Comparison of ENCODE assay signal across 34 cellular contexts in genomic region chr2:98093611-98094010, GRCh38. TPM values are rescaled to one million over a fixed set of nuclear protein-coding genes. Genes with fewer than 3 reads are reported as not detected.
"Had no signal": no experiment of that assay in that cellular context is flagged by ENCODE, and none has a peak within 500 bp of the region (broad histone marks: within the 10 kb centered on the region; RNA-seq: fewer than 3 reads in every experiment).

No MANE protein-coding gene starts in this region.

- DNase-seq: activated CD4-positive, alpha-beta memory T cell treated with anti-CD3 and anti-CD28 coated beads for 36 hours; activated CD4-positive, alpha-beta T cell treated with anti-CD3 and anti-CD28 coated beads for 36 hours; activated CD4-positive, alpha-beta T cell treated with anti-CD3 and anti-CD28 coated beads, Interleukin-2, amount 10 ng/mL, durations not matched to agents 24 days and 14 days; activated CD4-positive, CD25-positive, alpha-beta regulatory T cell; activated CD4-positive, CD25-positive, alpha-beta regulatory T cell treated with anti-CD3 and anti-CD28 coated beads, Interleukin-2, amount 50 U/mL, for 72 hours; activated CD8-positive, alpha-beta memory T cell treated with anti-CD3 and anti-CD28 coated beads, Interleukin-2, amount 10 ng/mL, durations not matched to agents 7 days and 5 days; activated CD8-positive, alpha-beta memory T cell treated with anti-CD3 and anti-CD28 coated beads, Interleukin-2, amount 50 U/mL, for 4 hours; activated CD8-positive, alpha-beta T cell treated with anti-CD3 and anti-CD28 coated beads, Interleukin-2, amount 10 ng/mL, durations not matched to agents 7 days and 5 days; activated effector memory CD4-positive, alpha-beta T cell treated with anti-CD3 and anti-CD28 coated beads, Interleukin-2, amount 50 U/mL, for 16 hours; activated naive CD4-positive, alpha-beta T cell treated with anti-CD3 and anti-CD28 coated beads for 36 hours; activated naive CD8-positive, alpha-beta T cell treated with anti-CD3 and anti-CD28 coated beads for 36 hours; activated naive CD8-positive, alpha-beta T cell treated with anti-CD3 and anti-CD28 coated beads, Interleukin-2, amount 50 U/mL, for 24 hours; activated T-cell treated with anti-CD3 and anti-CD28 coated beads, Interleukin-2, amount 50 U/mL, for 1 hour; activated T-cell treated with anti-CD3 and anti-CD28 coated beads, Interleukin-2, amount 50 U/mL, for 48 hours; adrenal gland; amygdala; aorta; body of pancreas; caudate nucleus; cortex of kidney; dermis blood vessel endothelial cell; effector CD4-positive, alpha-beta T cell; effector memory CD8-positive, alpha-beta T cell; erythroblast; foreskin keratinocyte; gastrocnemius medialis; glutamatergic neuron; heart left ventricle had no signal

- H3K4me3 ChIP-seq: adrenal gland, body of pancreas, esophagus muscularis mucosa, gastrocnemius medialis, heart left ventricle had no signal

- H3K27ac Mint-ChIP-seq: activated CD4-positive, alpha-beta memory T cell treated with anti-CD3 and anti-CD28 coated beads for 36 hours; activated CD4-positive, alpha-beta T cell treated with anti-CD3 and anti-CD28 coated beads for 36 hours; activated CD4-positive, alpha-beta T cell treated with anti-CD3 and anti-CD28 coated beads, Interleukin-2, amount 10 ng/mL, durations not matched to agents 24 days and 14 days; activated CD8-positive, alpha-beta memory T cell treated with anti-CD3 and anti-CD28 coated beads, Interleukin-2, amount 10 ng/mL, durations not matched to agents 7 days and 5 days; activated CD8-positive, alpha-beta T cell treated with anti-CD3 and anti-CD28 coated beads, Interleukin-2, amount 10 ng/mL, durations not matched to agents 7 days and 5 days; activated naive CD4-positive, alpha-beta T cell treated with anti-CD3 and anti-CD28 coated beads for 36 hours; activated naive CD4-positive, alpha-beta T cell treated with anti-CD3 and anti-CD28 coated beads, Interleukin-2, amount 50 U/mL, for 24 hours; activated naive CD8-positive, alpha-beta T cell treated with anti-CD3 and anti-CD28 coated beads for 36 hours; activated naive CD8-positive, alpha-beta T cell treated with anti-CD3 and anti-CD28 coated beads, Interleukin-2, amount 50 U/mL, for 24 hours; activated T-helper 1 cell treated with anti-CD3 and anti-CD28 coated beads, Interleukin-12 subunit alpha, Interleukin-12 subunit beta, Interleukin-2, Interleukin-4 antibody, amounts not matched to agents 30 ng/mL and 10 ng/mL and 1 ng/mL, durations not matched to agents 14 hours and 24 hours and 36 hours; activated T-helper 2 cell treated with anti-CD3 and anti-CD28 coated beads, Interferon-gamma antibody, Interleukin-2, Interleukin-4, amounts not matched to agents 10 μg/mL and 5 μg/mL and 100 μg/mL, durations not matched to agents 14 hours and 24 hours and 36 hours; effector memory CD8-positive, alpha-beta T cell had no signal

- H3K9me3 ChIP-seq: body of pancreas, gastrocnemius medialis had no signal

- H3K4me3 Mint-ChIP-seq: activated CD4-positive, alpha-beta memory T cell treated with anti-CD3 and anti-CD28 coated beads for 36 hours; activated CD4-positive, alpha-beta T cell treated with anti-CD3 and anti-CD28 coated beads for 36 hours; activated CD4-positive, alpha-beta T cell treated with anti-CD3 and anti-CD28 coated beads, Interleukin-2, amount 10 ng/mL, durations not matched to agents 24 days and 14 days; activated CD8-positive, alpha-beta memory T cell treated with anti-CD3 and anti-CD28 coated beads, Interleukin-2, amount 10 ng/mL, durations not matched to agents 7 days and 5 days; activated CD8-positive, alpha-beta T cell treated with anti-CD3 and anti-CD28 coated beads, Interleukin-2, amount 10 ng/mL, durations not matched to agents 7 days and 5 days; activated naive CD4-positive, alpha-beta T cell treated with anti-CD3 and anti-CD28 coated beads for 36 hours; activated naive CD4-positive, alpha-beta T cell treated with anti-CD3 and anti-CD28 coated beads, Interleukin-2, amount 50 U/mL, for 24 hours; activated naive CD8-positive, alpha-beta T cell treated with anti-CD3 and anti-CD28 coated beads for 36 hours; activated naive CD8-positive, alpha-beta T cell treated with anti-CD3 and anti-CD28 coated beads, Interleukin-2, amount 50 U/mL, for 24 hours; activated T-helper 1 cell treated with anti-CD3 and anti-CD28 coated beads, Interleukin-12 subunit alpha, Interleukin-12 subunit beta, Interleukin-2, Interleukin-4 antibody, amounts not matched to agents 30 ng/mL and 10 ng/mL and 1 ng/mL, durations not matched to agents 14 hours and 24 hours and 36 hours; effector memory CD8-positive, alpha-beta T cell had no signal

- H3K36me3 ChIP-seq: adrenal gland, esophagus muscularis mucosa, gastrocnemius medialis, heart left ventricle had no signal

- ATAC-seq: activated CD4-positive, alpha-beta T cell treated with anti-CD3 and anti-CD28 coated beads for 36 hours; activated CD8-positive, alpha-beta memory T cell treated with anti-CD3 and anti-CD28 coated beads, Interleukin-2, amount 10 ng/mL, durations not matched to agents 7 days and 5 days; activated CD8-positive, alpha-beta T cell treated with anti-CD3 and anti-CD28 coated beads, Interleukin-2, amount 10 ng/mL, durations not matched to agents 7 days and 5 days; activated naive CD8-positive, alpha-beta T cell treated with anti-CD3 and anti-CD28 coated beads, Interleukin-2, amount 50 U/mL, for 24 hours; body of pancreas; effector memory CD8-positive, alpha-beta T cell; foreskin keratinocyte; gastrocnemius medialis; heart left ventricle had no signal

- H3K4me1 ChIP-seq: adrenal gland, body of pancreas, esophagus muscularis mucosa, gastrocnemius medialis had no signal

- H3K4me1 Mint-ChIP-seq: activated CD4-positive, alpha-beta T cell treated with anti-CD3 and anti-CD28 coated beads for 36 hours; activated CD4-positive, alpha-beta T cell treated with anti-CD3 and anti-CD28 coated beads, Interleukin-2, amount 10 ng/mL, durations not matched to agents 24 days and 14 days; activated CD8-positive, alpha-beta memory T cell treated with anti-CD3 and anti-CD28 coated beads, Interleukin-2, amount 10 ng/mL, durations not matched to agents 7 days and 5 days; activated naive CD4-positive, alpha-beta T cell treated with anti-CD3 and anti-CD28 coated beads, Interleukin-2, amount 50 U/mL, for 24 hours; activated naive CD8-positive, alpha-beta T cell treated with anti-CD3 and anti-CD28 coated beads, Interleukin-2, amount 50 U/mL, for 24 hours had no signal

- H3K27me3 ChIP-seq: adrenal gland, body of pancreas, esophagus muscularis mucosa, foreskin keratinocyte, gastrocnemius medialis, heart left ventricle had no signal

- H3K27ac ChIP-seq: adrenal gland, body of pancreas, esophagus muscularis mucosa, foreskin keratinocyte, gastrocnemius medialis, heart left ventricle had no signal

RNA-seq across cellular contexts. Expression of gene VWA3B, which starts 6.6 kb away (rescaled TPM):
- total RNA-seq: activated CD4-positive, alpha-beta memory T cell treated with anti-CD3 and anti-CD28 coated beads for 36 hours; activated CD4-positive, alpha-beta T cell treated with anti-CD3 and anti-CD28 coated beads for 36 hours; activated CD4-positive, alpha-beta T cell treated with anti-CD3 and anti-CD28 coated beads, Interleukin-2, amount 10 ng/mL, durations not matched to agents 24 days and 14 days; activated CD8-positive, alpha-beta memory T cell treated with anti-CD3 and anti-CD28 coated beads for 36 hours; activated CD8-positive, alpha-beta memory T cell treated with anti-CD3 and anti-CD28 coated beads, Interleukin-2, amount 10 ng/mL, durations not matched to agents 7 days and 5 days; activated CD8-positive, alpha-beta T cell treated with anti-CD3 and anti-CD28 coated beads, Interleukin-2, amount 10 ng/mL, durations not matched to agents 7 days and 5 days; activated naive CD8-positive, alpha-beta T cell treated with anti-CD3 and anti-CD28 coated beads for 36 hours; activated T-helper 1 cell treated with anti-CD3 and anti-CD28 coated beads, Interleukin-12 subunit alpha, Interleukin-12 subunit beta, Interleukin-2, Interleukin-4 antibody, amounts not matched to agents 30 ng/mL and 10 ng/mL and 1 ng/mL, durations not matched to agents 14 hours and 24 hours and 36 hours; activated T-helper 2 cell treated with anti-CD3 and anti-CD28 coated beads, Interferon-gamma antibody, Interleukin-2, Interleukin-4, amounts not matched to agents 10 μg/mL and 5 μg/mL and 100 μg/mL, durations not matched to agents 14 hours and 24 hours and 36 hours; chondrocyte; dermis blood vessel endothelial cell; esophagus muscularis mucosa; gastrocnemius medialis had no signal
